In genomic region chr5:6378128-6379023, GRCh38 we compare ENCODE assay signal across 8 cellular contexts. TPM values are rescaled to one million over a fixed set of nuclear protein-coding genes. Genes with fewer than 3 reads are reported as not detected.
DNase-seq lines count a peak whose midpoint lies in the region; ATAC-seq and TF ChIP-seq lines count a peak whose summit lies in the region.

MED10 (minus strand) TSS chr5:6378547; CDS start chr5:6378483, 64 bp downstream.

- peak within 1 kb of the TSS; percentile 98 for H2AFZ ChIP-seq in mammary epithelial cell (ENCODE audit: low read depth, low read length)

- TSS peak; percentile 31 for BruUV-seq in mammary epithelial cell (replicated peaks; lab: Mats Ljungman, UMichigan)

- H3K4me3 ChIP-seq in WERI-Rb-1 (ENCODE audit: low read depth, low read length) = peak within 1 kb of the TSS; percentile 52
- H3K4me3 ChIP-seq in mammary epithelial cell (replicated peaks in 1 of 3; ENCODE audit: insufficient read depth in 1 of 3, low read depth in 2 of 3, low read length in 3 of 3) = peak within 1 kb of the TSS; percentile 80 to 95 (median 91)

- no peaks in the 10 kb centered on the region for H4K20me1 ChIP-seq in mammary epithelial cell (ENCODE audit: insufficient read depth, low read length)

- peak within 1 kb of the TSS; percentile 90 for H3K4me2 ChIP-seq in mammary epithelial cell (ENCODE audit: insufficient read depth, low read depth, low read length)

- intact Hi-C loops in mammary epithelial cell (cut with micrococcal nuclease) = loop anchor here (1.0 to 10.0 kb wide), 4 partner anchors 56 to 886 kb away; partner anchors contain the start of gene TENT4A

- WGBS in mammary epithelial cell (ENCODE audit: low coverage, missing lambda C conversion rate) = 5% methylated on average over 52 of the region's 62 CpGs

- H3K79me2 ChIP-seq in mammary epithelial cell (ENCODE audit: insufficient read depth, low read length) = peaks cover 48% of the 10 kb centered on the region

- dilution Hi-C loops in mammary epithelial cell (cut with HindIII; ENCODE audit: low sequenced_read_pairs) = no loop called here

- H3K4me1 ChIP-seq in mammary epithelial cell (ENCODE audit: insufficient read depth, low read length) = peaks cover 13% of the 10 kb centered on the region

- peak within 1 kb of the TSS; percentile 80 for H3K9ac ChIP-seq in mammary epithelial cell (ENCODE audit: insufficient read depth, low read length)

- H3K36me3 ChIP-seq in WERI-Rb-1 = peaks cover 36% of the 10 kb centered on the region
- peaks cover 12% of the 10 kb centered on the region for H3K36me3 ChIP-seq in mammary epithelial cell (ENCODE audit: insufficient read depth, low read length)

- in situ Hi-C loops in ACHN (cut with HindIII; ENCODE audit: low pct_ligation_motif_present, low pct_unique_long_range_greater_than_20kb, low sequenced_read_pairs) (no loop called here), mammary epithelial cell (cut with MboI; ENCODE audit: low sequenced_read_pairs in 2 of 2) (no loop called here)

- DNase-seq in ACHN = peak; percentile 90
- peak; percentile 98 for DNase-seq in NCI-H2227 (lab: John Stamatoyannopoulos, UW; ENCODE audit: unreplicated experiment)
- peak; percentile 98 for DNase-seq in WERI-Rb-1
- peak; percentile 88 for DNase-seq in mammary epithelial cell
- peak; percentile 97 for DNase-seq in iPS-NIHi7 (ENCODE audit: extremely low spot score)
- DNase-seq in smooth muscle cell of the brain vasculature (ENCODE audit: low read depth, low spot score) = peak; percentile 73

- H3K9me3 ChIP-seq in WERI-Rb-1 (ENCODE audit: severe bottlenecking) (no peaks in the 10 kb centered on the region), mammary epithelial cell (replicated peaks; ENCODE audit: insufficient read depth, low read length) (no peaks in the 10 kb centered on the region)

- H3K27ac ChIP-seq in WERI-Rb-1 (peak within 1 kb of the TSS; percentile 48), mammary epithelial cell (ENCODE audit: insufficient read depth, low read depth, low read length) (peak within 1 kb of the TSS; percentile 74)

- H3K27me3 ChIP-seq in WERI-Rb-1 (ENCODE audit: insufficient read depth, low read depth, severe bottlenecking) (no peaks in the 10 kb centered on the region), mammary epithelial cell (ENCODE audit: insufficient read depth, low read length) (no peaks in the 10 kb centered on the region)

- CTCF ChIA-PET in mammary epithelial cell (lab: Charles Lee; ENCODE audit: low non-redundant PET) = no interaction called here

- peak; percentile 94 for ATAC-seq in GM18873 (IDR thresholded peaks at IDR 0.05; ENCODE audit: low FRiP score, unreplicated experiment)
- peak; percentile 99 for ATAC-seq in HG03139 (IDR thresholded peaks at IDR 0.05; ENCODE audit: unreplicated experiment)

- TF ChIP-seq CTCF in WERI-Rb-1 (IDR thresholded peaks at IDR 0.05; ENCODE audit: low read depth, low read length) (no peak), mammary epithelial cell (conservative IDR thresholded peaks at IDR 0.05 in 1 of 2, IDR thresholded peaks at IDR 0.05 in 1 of 2; ENCODE audit: extremely low read depth in 1 of 2, insufficient read depth in 1 of 2, low read depth in 1 of 2, low read length in 2 of 2) (no peak)

RNA-seq across cellular contexts. Expression of gene MED10, which starts in this region (rescaled TPM):
- 10 to 100 TPM; 17.0 to 59.5 TPM for total RNA-seq in mammary epithelial cell
- polyA plus RNA-seq in mammary epithelial cell = 38.5 TPM
- polyA minus RNA-seq in mammary epithelial cell = 6.0 TPM

Comparison
In these comparisons a context has a peak if more than half of its experiments do, and no peak if none do; other contexts are left out.
1. Peak in every context shown above with its lines: DNase-seq, ATAC-seq, H3K4me3 ChIP-seq and H3K27ac ChIP-seq.